ENCODE assay signal across 28 cellular contexts in the genomic region with DNA sequence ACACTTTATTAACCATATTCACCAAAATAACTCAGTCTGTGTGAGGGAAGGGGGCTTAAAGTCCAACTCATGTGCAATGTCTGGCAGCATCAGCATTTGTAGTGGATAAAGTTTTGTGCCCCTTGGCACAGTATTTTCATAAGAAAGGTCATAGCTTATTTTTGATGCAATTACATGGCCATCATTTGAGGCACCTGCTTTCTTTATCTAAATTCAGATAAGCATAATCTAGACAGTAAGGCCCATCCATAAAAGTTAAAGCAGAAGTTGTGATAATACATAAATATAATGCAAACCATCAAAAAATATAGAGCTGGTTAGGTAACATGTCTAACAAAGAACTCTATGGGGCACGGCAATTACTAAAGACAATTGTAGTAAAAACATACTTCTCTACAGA.
"Had no signal": no experiment of that assay in that cellular context is flagged by ENCODE, and none has a peak within 500 bp of the region (broad histone marks: within the 10 kb centered on the region; RNA-seq: fewer than 3 reads in every experiment).

No MANE protein-coding gene starts in this region.

- H3K36me3 ChIP-seq: SJSA1 had no signal

- FAIRE-seq: RCC 7860, TTC549 had no signal

- H3K9me3 ChIP-seq: SJSA1 had no signal

- H3K4me1 Mint-ChIP-seq: brain; central memory CD8-positive, alpha-beta T cell had no signal

- DNase-seq: activated B cell treated with CpG ODN at 0.5 μM for 24 hours; activated CD4-positive, alpha-beta T cell treated with anti-CD3 and anti-CD28 coated beads for 1 hour; activated CD4-positive, alpha-beta T cell treated with anti-CD3 and anti-CD28 coated beads, Interleukin-2, amount 50 U/mL, for 48 hours; activated effector memory CD4-positive, alpha-beta T cell treated with Interleukin-2 at 50 U/mL for 16 hours; activated naive CD4-positive, alpha-beta T cell treated with Interleukin-2 at 50 U/mL for 16 hours; activated T-cell treated with anti-CD3 and anti-CD28 coated beads, Interleukin-2, amount 50 U/mL, for 24 hours; amygdala; NCI-H1092; NCI-H1417; NCI-H2029; NCI-H2107; NCI-H2171 treated with DMSO at 0.1 percent for 48 hours; NCI-H226; NCI-H526; NCI-H774; PC-3; SHP77; T1000 had no signal

- ATAC-seq: PC-3 had no signal

- H3K4me3 ChIP-seq: SJSA1 had no signal

- H3K27me3 Mint-ChIP-seq: activated B cell treated with CpG ODN at 0.5 μM for 24 hours; activated CD4-positive, alpha-beta T cell treated with anti-CD3 and anti-CD28 coated beads, Interleukin-2, amount 10 ng/mL, durations not matched to agents 24 days and 14 days; activated CD8-positive, alpha-beta memory T cell treated with anti-CD3 and anti-CD28 coated beads, Interleukin-2, amount 10 ng/mL, durations not matched to agents 7 days and 5 days; activated naive CD8-positive, alpha-beta T cell; activated T-cell treated with anti-CD3 and anti-CD28 coated beads, Interleukin-2, amount 50 U/mL, for 24 hours; brain; central memory CD8-positive, alpha-beta T cell; T-cell had no signal

- H3K27ac Mint-ChIP-seq: activated CD4-positive, alpha-beta T cell treated with anti-CD3 and anti-CD28 coated beads, Interleukin-2, amount 10 ng/mL, durations not matched to agents 24 days and 14 days; activated naive CD8-positive, alpha-beta T cell; activated T-cell treated with anti-CD3 and anti-CD28 coated beads, Interleukin-2, amount 50 U/mL, for 24 hours; brain had no signal

- H3K9me3 Mint-ChIP-seq: activated T-cell treated with anti-CD3 and anti-CD28 coated beads, Interleukin-2, amount 50 U/mL, for 24 hours; T-cell had no signal

- H3K27ac ChIP-seq: SJSA1 had no signal

- H3K27me3 ChIP-seq: SJSA1 had no signal

- H3K4me3 Mint-ChIP-seq: activated B cell treated with CpG ODN at 0.5 μM for 24 hours; activated CD8-positive, alpha-beta memory T cell treated with anti-CD3 and anti-CD28 coated beads, Interleukin-2, amount 10 ng/mL, durations not matched to agents 7 days and 5 days; activated naive CD8-positive, alpha-beta T cell; activated T-cell treated with anti-CD3 and anti-CD28 coated beads, Interleukin-2, amount 50 U/mL, for 24 hours; activated T-helper 1 cell treated with anti-CD3 and anti-CD28 coated beads, Interleukin-12 subunit alpha, Interleukin-12 subunit beta, Interleukin-2, Interleukin-4 antibody, amounts not matched to agents 30 ng/mL and 10 ng/mL and 1 ng/mL, durations not matched to agents 14 hours and 24 hours and 36 hours; brain; central memory CD8-positive, alpha-beta T cell had no signal

- H3K36me3 Mint-ChIP-seq: activated naive CD8-positive, alpha-beta T cell; brain; T-cell had no signal

- H3K4me1 ChIP-seq: SJSA1 had no signal
